In the genomic region with DNA sequence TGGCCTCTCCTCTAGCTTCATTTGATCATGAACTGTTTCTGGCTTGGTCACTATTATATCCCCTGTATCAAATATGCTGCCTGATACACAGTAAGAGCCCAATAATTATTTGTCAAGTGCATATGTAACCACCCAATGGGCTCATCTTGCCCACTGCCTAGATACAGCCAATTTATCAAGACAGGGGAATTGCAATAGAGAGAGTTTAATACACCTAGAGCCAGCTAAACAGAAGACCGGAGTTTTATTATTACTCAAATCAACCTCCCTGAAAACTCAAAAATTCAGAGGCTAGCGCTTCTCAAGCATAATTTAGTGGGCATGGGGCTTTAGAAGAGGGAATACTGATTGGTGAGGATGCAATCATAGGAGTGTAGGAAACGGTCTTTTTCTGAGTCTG, we compare ENCODE assay signal across 24 cellular contexts.
"Had no signal": no experiment of that assay in that cellular context is flagged by ENCODE, and none has a peak within 500 bp of the region (broad histone marks: within the 10 kb centered on the region; RNA-seq: fewer than 3 reads in every experiment).

No MANE protein-coding gene starts in this region.

- H3K27me3 ChIP-seq: SJCRH30 had no signal

- DNase-seq: Karpas-422, KG1, MM.1S, NCI-H1105, NCI-H1417 treated with DMSO at 0.1 percent for 48 hours, NCI-H146, NCI-H1694 treated with DMSO at 0.1 percent for 48 hours, NCI-H1930, NCI-H2081, NCI-H2107, NCI-H226, NCI-H446, NCI-H510A, NCI-H524 treated with DMSO at 0.1 percent for 48 hours, NCI-H69, NCI-H774, SHP77 treated with DMSO at 0.1 percent for 48 hours, SJCRH30, T-helper 1 cell had no signal

- H3K4me3 ChIP-seq: SJCRH30 had no signal

- FAIRE-seq: HTR-8/SVneo, RCC 7860 had no signal

- H3K27ac ChIP-seq: HL-60, SJCRH30 had no signal

- H3K36me3 ChIP-seq: SJCRH30 had no signal

- H3K4me1 ChIP-seq: SJCRH30 had no signal

- ATAC-seq: Right ventricle myocardium inferior, SK-N-SH treated with all-trans-retinoic acid at 6 μM for 48 hours had no signal
